Comparison of ENCODE assay signal across 8 cellular contexts in the genomic region with DNA sequence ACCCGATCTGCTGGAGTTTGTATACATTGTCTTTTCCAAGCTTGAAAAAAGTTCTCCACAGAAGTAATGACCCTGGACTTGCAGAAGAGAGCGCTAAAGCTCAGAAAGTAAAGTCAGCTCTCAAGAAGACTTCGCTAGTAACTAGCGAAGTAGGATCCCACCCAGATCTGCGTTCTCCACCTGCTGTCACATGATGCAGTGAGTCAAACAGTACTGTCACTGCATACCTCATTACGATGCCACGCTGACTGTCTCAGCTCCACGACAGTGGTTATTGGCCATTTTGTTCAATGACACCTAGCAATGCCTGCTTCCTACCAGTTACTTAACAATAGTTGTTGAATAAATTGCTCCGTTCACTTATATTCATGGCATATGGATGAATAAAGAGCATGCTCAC. TPM values are rescaled to one million over a fixed set of nuclear protein-coding genes. Genes with fewer than 3 reads are reported as not detected.
DNase-seq lines count a peak whose midpoint lies in the region; ATAC-seq and TF ChIP-seq lines count a peak whose summit lies in the region.

No MANE protein-coding gene starts in this region.

- H3K9ac ChIP-seq in liver (ENCODE audit: low read depth in 1 of 2, low read length in 2 of 2) = no peak overlapping the region

- H3K4me1 ChIP-seq in Peyer's patch (no peaks in the 10 kb centered on the region), liver (ENCODE audit: control insufficient read depth in 4 of 4, insufficient read depth in 4 of 4, low read length in 3 of 4) (peaks cover 0 to 5% (median 3%) of the 10 kb centered on the region in 4 donors), stomach (peaks cover 6 to 9% (median 7%) of the 10 kb centered on the region in 4 donors)

- no peak overlapping the region for H3K4me3 Mint-ChIP-seq in chondrocyte (ENCODE audit: unreplicated experiment)

- TF ChIP-seq CTCF in Peyer's patch (IDR thresholded peaks at IDR 0.05) (peak in 4 of 6 experiments; percentile 34 to 78 (median 74)), chondrocyte (IDR thresholded peaks at IDR 0.05) (peak; percentile 90), liver (IDR thresholded peaks at IDR 0.05; ENCODE audit: low read depth, low read length, missing input control) (peak; percentile 73), stomach (IDR thresholded peaks at IDR 0.05) (peak in 5 of 7 experiments; percentile 34 to 58 (median 51))

- no peaks in the 10 kb centered on the region for H3K27me3 Mint-ChIP-seq in chondrocyte (ENCODE audit: low read depth)

- TF ChIP-seq POLR2A in Peyer's patch (IDR thresholded peaks at IDR 0.05) = no peak
- no peak for TF ChIP-seq POLR2A in stomach (IDR thresholded peaks at IDR 0.05)

- TF ChIP-seq EP300 in stomach (IDR thresholded peaks at IDR 0.05) = no peak

- H3K36me3 Mint-ChIP-seq in chondrocyte (ENCODE audit: low read depth) = no peaks in the 10 kb centered on the region

- no peak overlapping the region for H3K27ac Mint-ChIP-seq in chondrocyte (ENCODE audit: unreplicated experiment)

- H3K9me3 Mint-ChIP-seq in chondrocyte (ENCODE audit: low read depth) = peaks cover 9% of the 10 kb centered on the region

- no peaks in the 10 kb centered on the region for H3K27me3 ChIP-seq in Peyer's patch
- H3K27me3 ChIP-seq in liver (ENCODE audit: control insufficient read depth in 4 of 4, insufficient read depth in 4 of 4, low read length in 3 of 4) = no peaks in the 10 kb centered on the region
- H3K27me3 ChIP-seq in stomach = peaks cover 0 to 4% (median 0%) of the 10 kb centered on the region in 3 donors

- H3K27ac ChIP-seq in Peyer's patch (no peak overlapping the region), liver (ENCODE audit: low read depth in 1 of 2, low read length in 2 of 2) (no peak overlapping the region), stomach (no peak overlapping the region)

- ATAC-seq in GM19438 (IDR thresholded peaks at IDR 0.05; ENCODE audit: low read depth, unreplicated experiment) = peak; percentile 72
- ATAC-seq in HG02840 (IDR thresholded peaks at IDR 0.05; ENCODE audit: low FRiP score, unreplicated experiment) = no peak

- H3K36me3 ChIP-seq in Peyer's patch (no peaks in the 10 kb centered on the region), liver (ENCODE audit: control insufficient read depth in 4 of 4, insufficient read depth in 3 of 4, low read depth in 1 of 4, low read length in 3 of 4) (no peaks in the 10 kb centered on the region), stomach (no peaks in the 10 kb centered on the region)

- peak; percentile 55 for DNase-seq in DMS79 (lab: John Stamatoyannopoulos, UW)
- DNase-seq in HUDEP-2 (lab: John Stamatoyannopoulos, UW; ENCODE audit: unreplicated experiment in 76 of 76) = peak in 64 of 76 experiments; percentile 5 to 79 (median 32)
- DNase-seq in Peyer's patch = peak in 1 of 3 donors; percentile 63
- DNase-seq in chondrocyte (ENCODE audit: low spot score) = no peak
- no peak for DNase-seq in stomach

- intact Hi-C loops in stomach (cut with DNase I; ENCODE audit: low total_unique reads) = no loop called here

- WGBS in liver = 8% methylated on average over 9 of the region's 9 CpGs
- WGBS in stomach, 5 donors = 2 to 7% (median 5%) methylated on average over 9 of the region's 9 CpGs

- no peaks in the 10 kb centered on the region for H3K9me3 ChIP-seq in Peyer's patch
- no peaks in the 10 kb centered on the region for H3K9me3 ChIP-seq in liver (ENCODE audit: control insufficient read depth in 4 of 4, low read length in 3 of 4)
- no peaks in the 10 kb centered on the region for H3K9me3 ChIP-seq in stomach

- H3K4me3 ChIP-seq in Peyer's patch (no peak overlapping the region), liver (ENCODE audit: low read depth in 1 of 3, low read length in 3 of 3) (no peak overlapping the region), stomach (no peak overlapping the region)

- H3K4me1 Mint-ChIP-seq in chondrocyte (ENCODE audit: low read depth) = peaks cover 11% of the 10 kb centered on the region

- peak; percentile 89 to 91 for TF ChIP-seq RAD21 in liver (IDR thresholded peaks at IDR 0.05)

TF ChIP-seq in liver, 16 proteins besides CTCF, POLR2A, EP300 and RAD21:
- TF ChIP-seq JUND (IDR thresholded peaks at IDR 0.05) (no peak), RXRA (IDR thresholded peaks at IDR 0.05) (no peak), EGR1 (IDR thresholded peaks at IDR 0.05; ENCODE audit: low read depth in 2 of 2) (no peak), YY1 (IDR thresholded peaks at IDR 0.05) (no peak), HNF4G (IDR thresholded peaks at IDR 0.05) (no peak), FOXA1 (IDR thresholded peaks at IDR 0.05) (no peak), HNF4A (conservative IDR thresholded peaks at IDR 0.05) (no peak), GABPA (IDR thresholded peaks at IDR 0.05 in 1 of 2, conservative IDR thresholded peaks at IDR 0.05 in 1 of 2) (no peak), SP1 (IDR thresholded peaks at IDR 0.05) (no peak), NR2F2 (IDR thresholded peaks at IDR 0.05) (no peak), FOXA2 (IDR thresholded peaks at IDR 0.05) (no peak), ZBTB33 (IDR thresholded peaks at IDR 0.05) (no peak), ATF3 (IDR thresholded peaks at IDR 0.05) (no peak), REST (IDR thresholded peaks at IDR 0.05) (no peak), TAF1 (conservative IDR thresholded peaks at IDR 0.05) (no peak)
- TF ChIP-seq, protein P1, sequence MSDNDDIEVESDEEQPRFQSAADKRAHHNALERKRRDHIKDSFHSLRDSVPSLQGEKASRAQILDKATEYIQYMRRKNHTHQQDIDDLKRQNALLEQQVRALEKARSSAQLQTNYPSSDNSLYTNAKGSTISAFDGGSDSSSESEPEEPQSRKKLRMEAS (IDR thresholded peaks at IDR 0.05) = no peak

RNA-seq across cellular contexts. Expression of gene SEC61G, which starts 29.7 kb away (rescaled TPM):
- total RNA-seq in Peyer's patch (100 to 1,000 TPM in 2 of 4 donors, 10 to 100 TPM in 2; 55.3 to 172 (median 118) TPM), chondrocyte (177 to 195 TPM (median 194 TPM) in 3 replicates), liver (100 to 1,000 TPM in 1 of 2 donors, 10 to 100 TPM in 1; 57.0 to 329 TPM), stomach (100 to 1,000 TPM in 1 of 5 donors, 10 to 100 TPM in 3, under 1 TPM in 1; 0.87 to 204 (median 53.1) TPM)
- polyA plus RNA-seq in liver (100 to 1,000 TPM; 179 to 276 TPM), stomach (100 to 1,000 TPM; 330 to 488 (median 449) TPM)

Comparison
In these comparisons a context has a peak if more than half of its experiments do, and no peak if none do; other contexts are left out.
1. DNase-seq: peak in DMS79 (single experiment) and HUDEP-2 (64 of 76); none in chondrocyte (single experiment) and stomach (single experiment).
2. Peak in every context shown above with its lines, with median percentiles within 50 percentile points of each other: CTCF ChIP-seq.